In the genomic region with DNA sequence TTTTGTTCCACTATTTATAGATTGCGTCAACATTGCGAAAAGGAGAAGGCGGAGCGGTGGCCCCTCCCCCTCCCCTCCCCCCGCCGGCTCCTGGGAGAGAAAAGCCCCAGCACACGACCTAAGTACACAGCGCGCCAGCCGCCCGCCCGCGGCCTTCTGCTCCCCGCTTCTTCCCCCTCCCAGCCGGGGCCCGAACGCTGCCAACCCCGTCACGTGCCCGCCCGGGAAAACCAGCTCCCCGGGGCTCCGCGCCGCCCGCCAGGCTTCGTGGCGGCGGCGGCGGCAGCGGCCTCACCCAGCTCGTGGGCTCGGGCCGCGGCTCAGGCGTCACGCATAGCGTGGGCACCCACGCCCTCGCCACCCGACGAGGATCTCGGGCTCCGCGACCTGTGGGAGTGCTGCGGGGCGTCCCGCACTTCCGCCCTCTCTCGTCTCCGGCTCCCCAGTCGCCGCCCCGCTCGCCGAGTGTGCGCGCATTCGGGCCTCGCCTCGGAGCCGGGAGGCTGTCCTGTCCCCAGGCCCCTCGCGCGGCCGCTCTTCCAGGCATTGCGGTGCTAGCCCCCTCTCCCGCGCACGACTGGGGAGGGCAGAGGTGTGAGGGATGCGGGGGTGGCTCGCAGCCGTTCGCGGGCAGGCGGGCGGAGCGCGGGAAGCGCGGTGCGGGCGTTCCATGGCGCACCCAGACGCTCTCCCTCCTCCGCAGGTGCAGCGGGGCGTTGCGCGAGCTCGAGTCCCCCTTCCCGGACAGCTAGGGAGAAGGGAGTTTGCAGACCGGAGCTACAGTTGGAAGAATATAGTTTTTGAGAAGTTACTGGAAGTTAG, we compare ENCODE assay signal across 8 cellular contexts.
DNase-seq lines count a peak whose midpoint lies in the region; ATAC-seq, FAIRE-seq and TF ChIP-seq lines count a peak whose summit lies in the region.

No MANE protein-coding gene starts in this region.

- peak overlapping the region; percentile 87 for H3K4me3 Mint-ChIP-seq in activated B cell treated with CpG ODN at 0.5 μM for 24 hours

- H3K4me2 ChIP-seq in DND-41 (ENCODE audit: insufficient read depth, low read length) = peak overlapping the region; percentile 64

- H3K9ac ChIP-seq in DND-41 (ENCODE audit: low read depth, low read length) (peak overlapping the region; percentile 99), skeletal muscle tissue (ENCODE audit: low read depth in 1 of 3, low read length in 3 of 3) (peak overlapping the region; percentile 88 to 100 (median 98))

- H3K79me2 ChIP-seq in DND-41 (ENCODE audit: insufficient read depth, low read length) = peaks cover 61% of the 10 kb centered on the region

- FAIRE-seq in bronchial epithelial cell (lab: Jason Lieb, UNC) = no peak

- intact Hi-C loops in activated B cell treated with CpG ODN at 0.5 μM for 24 hours (cut with micrococcal nuclease) = loop anchor here (1.0 to 10.0 kb wide), 7 partner anchors 112 to 787 kb away; partner anchors contain the start of gene KPNA3

- H3K27me3 ChIP-seq in DND-41 (ENCODE audit: insufficient read depth, low read length, poor library complexity) = no peaks in the 10 kb centered on the region
- peaks cover 12% of the 10 kb centered on the region for H3K27me3 ChIP-seq in bronchial epithelial cell (ENCODE audit: control insufficient read depth, insufficient read depth, low read length)
- no peaks in the 10 kb centered on the region for H3K27me3 ChIP-seq in skeletal muscle tissue (ENCODE audit: control insufficient read depth in 3 of 3, insufficient read depth in 3 of 3, low read length in 3 of 3)

- peaks cover 25% of the 10 kb centered on the region for H4K20me1 ChIP-seq in DND-41 (ENCODE audit: insufficient read depth, low read length)

- peaks cover 26% of the 10 kb centered on the region for H3K36me3 Mint-ChIP-seq in activated B cell treated with CpG ODN at 0.5 μM for 24 hours (ENCODE audit: low read depth)

- DNase-seq in DND-41 (peak; percentile 96), NCI-H345 treated with DMSO at 0.1 percent for 48 hours (lab: John Stamatoyannopoulos, UW; ENCODE audit: unreplicated experiment) (peak; percentile 51), activated B cell treated with CpG ODN at 0.5 μM for 24 hours (peak; percentile 73), bronchial epithelial cell (ENCODE audit: low read depth) (peak; percentile 49), iPS-NIHi7 (ENCODE audit: extremely low spot score) (peak; percentile 63)

- H3K27ac ChIP-seq in DND-41 (ENCODE audit: low read length) (peak overlapping the region; percentile 88), skeletal muscle tissue (ENCODE audit: low read depth, low read length) (peak overlapping the region; percentile 99)

- POLR2A ChIA-PET in activated B cell treated with CpG ODN at 0.5 μM for 24 hours (lab: Charles Lee) = interaction anchor here (0.6 to 16.0 kb wide), 63 partner anchors 8 to 1327 kb away, joined by 3 to 1044 read pairs (median 11); partner anchors contain the start of genes INTS6, KPNA3, RNASEH2B and SPRYD7

- H3K27me3 Mint-ChIP-seq in activated B cell treated with CpG ODN at 0.5 μM for 24 hours = peaks cover 2% of the 10 kb centered on the region

- H3K27ac Mint-ChIP-seq in activated B cell treated with CpG ODN at 0.5 μM for 24 hours = peak overlapping the region; percentile 96

- ATAC-seq in DND-41 (ENCODE audit: insufficient read depth, low read depth) = peak; percentile 68
- peak; percentile 8 for ATAC-seq in HG03095 (IDR thresholded peaks at IDR 0.05; ENCODE audit: unreplicated experiment)
- peak; percentile 32 for ATAC-seq in activated B cell treated with CpG ODN at 0.5 μM for 24 hours (ENCODE audit: low read depth)
- no peak for ATAC-seq in GM18519 (IDR thresholded peaks at IDR 0.05; ENCODE audit: low FRiP score, unreplicated experiment)

- CTCF ChIA-PET in activated B cell treated with CpG ODN at 0.5 μM for 24 hours (lab: Charles Lee) = interaction anchor here (1.2 to 4.3 kb wide), 11 partner anchors 40 to 788 kb away, joined by 3 to 41 read pairs (median 12); partner anchors contain the start of gene TRIM13

- H3K4me1 Mint-ChIP-seq in activated B cell treated with CpG ODN at 0.5 μM for 24 hours = peaks cover 68% of the 10 kb centered on the region

- TF ChIP-seq CTCF in DND-41 (IDR thresholded peaks at IDR 0.05; ENCODE audit: borderline replicate concordance, extremely low read depth, low read length, poor library complexity, severe bottlenecking) = no peak
- TF ChIP-seq CTCF in activated B cell treated with CpG ODN at 0.5 μM for 24 hours (IDR thresholded peaks at IDR 0.05) = no peak
- TF ChIP-seq CTCF in bronchial epithelial cell (IDR thresholded peaks at IDR 0.05; ENCODE audit: insufficient read depth, low read length, severe bottlenecking) = no peak

- H3K4me3 ChIP-seq in DND-41 (ENCODE audit: low read depth in 1 of 2, low read length in 2 of 2) (peak overlapping the region; percentile 84 to 89), bronchial epithelial cell (ENCODE audit: low read depth, low read length) (peak overlapping the region; percentile 99), skeletal muscle tissue (ENCODE audit: low read length in 3 of 3) (peak overlapping the region; percentile 86 to 99 (median 97))

- no peaks in the 10 kb centered on the region for H3K9me3 Mint-ChIP-seq in activated B cell treated with CpG ODN at 0.5 μM for 24 hours

- H3K9me3 ChIP-seq in DND-41 (ENCODE audit: insufficient read depth, low read length, severe bottlenecking) (no peaks in the 10 kb centered on the region), skeletal muscle tissue (ENCODE audit: control insufficient read depth in 3 of 3, low read length in 3 of 3) (no peaks in the 10 kb centered on the region)

- H3K4me1 ChIP-seq in DND-41 (ENCODE audit: insufficient read depth, low read length) = peaks cover 43% of the 10 kb centered on the region
- H3K4me1 ChIP-seq in skeletal muscle tissue (ENCODE audit: control insufficient read depth in 3 of 3, insufficient read depth in 3 of 3, low read length in 3 of 3) = peaks cover 44 to 49% (median 49%) of the 10 kb centered on the region in 3 donors

- H2AFZ ChIP-seq in DND-41 (ENCODE audit: low read depth, low read length) = peak overlapping the region; percentile 80

- H3K36me3 ChIP-seq in DND-41 (ENCODE audit: insufficient read depth, low read length) (peaks cover 16% of the 10 kb centered on the region), bronchial epithelial cell (ENCODE audit: control insufficient read depth, insufficient read depth, low read length) (no peaks in the 10 kb centered on the region), skeletal muscle tissue (ENCODE audit: control insufficient read depth in 3 of 3, insufficient read depth in 3 of 3, low read length in 3 of 3) (peaks cover 0 to 6% (median 4%) of the 10 kb centered on the region in 3 donors)
